ENCODE assay signal across 24 cellular contexts in genomic region chr9:92614123-92614510, GRCh38.
"Had no signal": no experiment of that assay in that cellular context is flagged by ENCODE, and none has a peak within 500 bp of the region (broad histone marks: within the 10 kb centered on the region; RNA-seq: fewer than 3 reads in every experiment).

No MANE protein-coding gene starts in this region.

- H3K4me2 ChIP-seq: SK-N-SH had no signal

- H3K27ac ChIP-seq: body of pancreas, coronary artery, parathyroid adenoma had no signal

- H3K4me3 Mint-ChIP-seq: activated CD4-positive, alpha-beta T cell treated with anti-CD3 and anti-CD28 coated beads, Interleukin-2, amount 10 ng/mL, durations not matched to agents 24 days and 14 days; activated CD8-positive, alpha-beta T cell treated with anti-CD3 and anti-CD28 coated beads, Interleukin-2, amount 10 ng/mL, durations not matched to agents 7 days and 5 days; activated naive CD4-positive, alpha-beta T cell treated with anti-CD3 and anti-CD28 coated beads for 36 hours; activated naive CD8-positive, alpha-beta T cell treated with anti-CD3 and anti-CD28 coated beads for 36 hours; naive thymus-derived CD8-positive, alpha-beta T cell; neural crest cell; T-helper 17 cell; type B pancreatic cell had no signal

- H2AFZ ChIP-seq: parathyroid adenoma had no signal

- H3K9me3 Mint-ChIP-seq: activated CD4-positive, alpha-beta T cell treated with anti-CD3 and anti-CD28 coated beads, Interleukin-2, amount 10 ng/mL, durations not matched to agents 24 days and 14 days; activated naive CD4-positive, alpha-beta T cell treated with anti-CD3 and anti-CD28 coated beads for 36 hours; activated naive CD8-positive, alpha-beta T cell treated with anti-CD3 and anti-CD28 coated beads for 36 hours; naive thymus-derived CD8-positive, alpha-beta T cell; neural crest cell; type B pancreatic cell had no signal

- H3K9me3 ChIP-seq: adrenal gland, body of pancreas, SK-N-SH had no signal

- H3K4me3 ChIP-seq: adrenal gland, body of pancreas, coronary artery, dorsolateral prefrontal cortex had no signal

- ATAC-seq: activated CD8-positive, alpha-beta T cell treated with anti-CD3 and anti-CD28 coated beads, Interleukin-2, amount 10 ng/mL, durations not matched to agents 7 days and 5 days; body of pancreas; left cardiac atrium; naive thymus-derived CD8-positive, alpha-beta T cell; right cardiac atrium; T-helper 17 cell had no signal

- DNase-seq: activated CD4-positive, alpha-beta T cell treated with anti-CD3 and anti-CD28 coated beads, Interleukin-2, amount 10 ng/mL, durations not matched to agents 24 days and 14 days; activated CD4-positive, CD25-positive, alpha-beta regulatory T cell treated with anti-CD3 and anti-CD28 coated beads, Interleukin-2, amount 50 U/mL, for 72 hours; activated CD8-positive, alpha-beta T cell treated with anti-CD3 and anti-CD28 coated beads, Interleukin-2, amount 10 ng/mL, durations not matched to agents 7 days and 5 days; activated effector memory CD4-positive, alpha-beta T cell treated with anti-CD3 and anti-CD28 coated beads, Interleukin-2, amount 50 U/mL, for 16 hours; activated naive CD4-positive, alpha-beta T cell treated with anti-CD3 and anti-CD28 coated beads for 36 hours; activated naive CD8-positive, alpha-beta T cell treated with anti-CD3 and anti-CD28 coated beads for 36 hours; body of pancreas; cerebellar nuclear complex; dorsolateral prefrontal cortex; effector memory CD4-positive, alpha-beta T cell; hippocampal formation; left cardiac atrium; naive thymus-derived CD8-positive, alpha-beta T cell; right cardiac atrium; SK-N-SH; stimulated activated CD4-positive, alpha-beta T cell treated with anti-CD3 and anti-CD28 coated beads, Interleukin-2, amount 100 ng/mL, for 24 hours; stimulated activated naive CD4-positive, alpha-beta T cell; T-helper 17 cell; T1000 had no signal

- H3K27me3 ChIP-seq: adrenal gland, body of pancreas, dorsolateral prefrontal cortex had no signal

- H3K79me2 ChIP-seq: parathyroid adenoma had no signal

- H3K9ac ChIP-seq: parathyroid adenoma, SK-N-SH had no signal

- H3K9me2 ChIP-seq: SK-N-SH had no signal

- H3K27ac Mint-ChIP-seq: activated CD4-positive, alpha-beta T cell treated with anti-CD3 and anti-CD28 coated beads, Interleukin-2, amount 10 ng/mL, durations not matched to agents 24 days and 14 days; activated CD8-positive, alpha-beta T cell treated with anti-CD3 and anti-CD28 coated beads, Interleukin-2, amount 10 ng/mL, durations not matched to agents 7 days and 5 days; activated naive CD4-positive, alpha-beta T cell treated with anti-CD3 and anti-CD28 coated beads for 36 hours; activated naive CD8-positive, alpha-beta T cell treated with anti-CD3 and anti-CD28 coated beads for 36 hours; T-helper 17 cell; type B pancreatic cell had no signal

- H3K27me3 Mint-ChIP-seq: activated CD4-positive, alpha-beta T cell treated with anti-CD3 and anti-CD28 coated beads, Interleukin-2, amount 10 ng/mL, durations not matched to agents 24 days and 14 days; activated naive CD8-positive, alpha-beta T cell treated with anti-CD3 and anti-CD28 coated beads for 36 hours; naive thymus-derived CD8-positive, alpha-beta T cell; T-helper 17 cell; type B pancreatic cell had no signal

- H3K4me1 Mint-ChIP-seq: activated CD4-positive, alpha-beta T cell treated with anti-CD3 and anti-CD28 coated beads, Interleukin-2, amount 10 ng/mL, durations not matched to agents 24 days and 14 days; activated naive CD8-positive, alpha-beta T cell treated with anti-CD3 and anti-CD28 coated beads for 36 hours; naive thymus-derived CD8-positive, alpha-beta T cell had no signal
